In genomic region chr5:145443366-145443765, GRCh38 we compare ENCODE assay signal across 25 cellular contexts.
"Had no signal": no experiment of that assay in that cellular context is flagged by ENCODE, and none has a peak within 500 bp of the region (broad histone marks: within the 10 kb centered on the region; RNA-seq: fewer than 3 reads in every experiment).

No MANE protein-coding gene starts in this region.

- H3K27ac Mint-ChIP-seq: activated CD8-positive, alpha-beta T cell treated with anti-CD3 and anti-CD28 coated beads for 36 hours; activated naive CD4-positive, alpha-beta T cell treated with anti-CD3 and anti-CD28 coated beads for 36 hours; activated naive CD4-positive, alpha-beta T cell treated with anti-CD3 and anti-CD28 coated beads, Interleukin-2, amount 50 U/mL, for 24 hours; activated naive CD8-positive, alpha-beta T cell treated with anti-CD3 and anti-CD28 coated beads for 36 hours; activated naive CD8-positive, alpha-beta T cell treated with anti-CD3 and anti-CD28 coated beads, Interleukin-2, amount 50 U/mL, for 24 hours; activated T-helper 17 cell treated with anti-CD3 and anti-CD28 coated beads, Interleukin-2, amount 50 U/mL, for 72 hours; brain; WTC11 had no signal

- H3K27me3 Mint-ChIP-seq: activated CD8-positive, alpha-beta T cell treated with anti-CD3 and anti-CD28 coated beads for 36 hours; activated naive CD8-positive, alpha-beta T cell treated with anti-CD3 and anti-CD28 coated beads for 36 hours; activated naive CD8-positive, alpha-beta T cell treated with anti-CD3 and anti-CD28 coated beads, Interleukin-2, amount 50 U/mL, for 24 hours; activated T-helper 17 cell treated with anti-CD3 and anti-CD28 coated beads, Interleukin-2, amount 50 U/mL, for 72 hours; brain; central memory CD8-positive, alpha-beta T cell had no signal

- H3K4me3 ChIP-seq: ascending aorta, colonic mucosa, esophagus squamous epithelium, gastroesophageal sphincter, heart right ventricle had no signal

- H3K36me3 Mint-ChIP-seq: activated naive CD4-positive, alpha-beta T cell treated with anti-CD3 and anti-CD28 coated beads, Interleukin-2, amount 50 U/mL, for 24 hours; activated naive CD8-positive, alpha-beta T cell treated with anti-CD3 and anti-CD28 coated beads for 36 hours; brain; WTC11 had no signal

- H3K27me3 ChIP-seq: ascending aorta, colonic mucosa, esophagus squamous epithelium, gastroesophageal sphincter, heart right ventricle had no signal

- H3K4me1 Mint-ChIP-seq: activated naive CD4-positive, alpha-beta T cell treated with anti-CD3 and anti-CD28 coated beads, Interleukin-2, amount 50 U/mL, for 24 hours; activated naive CD8-positive, alpha-beta T cell treated with anti-CD3 and anti-CD28 coated beads for 36 hours; activated naive CD8-positive, alpha-beta T cell treated with anti-CD3 and anti-CD28 coated beads, Interleukin-2, amount 50 U/mL, for 24 hours; activated T-helper 17 cell treated with anti-CD3 and anti-CD28 coated beads, Interleukin-2, amount 50 U/mL, for 72 hours; brain; central memory CD8-positive, alpha-beta T cell had no signal

- DNase-seq: activated CD4-positive, alpha-beta T cell treated with anti-CD3 and anti-CD28 coated beads for 1 hour; activated CD4-positive, alpha-beta T cell treated with anti-CD3 and anti-CD28 coated beads for 48 hours; activated CD4-positive, alpha-beta T cell treated with anti-CD3 and anti-CD28 coated beads, Interleukin-2, amount 50 U/mL, for 1 hour; activated CD4-positive, alpha-beta T cell treated with anti-CD3 and anti-CD28 coated beads, Interleukin-2, amount 50 U/mL, for 48 hours; activated CD8-positive, alpha-beta memory T cell treated with anti-CD3 and anti-CD28 coated beads for 24 hours; activated CD8-positive, alpha-beta T cell treated with anti-CD3 and anti-CD28 coated beads for 36 hours; activated effector memory CD4-positive, alpha-beta T cell treated with anti-CD3 and anti-CD28 coated beads, Interleukin-2, amount 50 U/mL, for 16 hours; activated naive CD4-positive, alpha-beta T cell treated with anti-CD3 and anti-CD28 coated beads for 36 hours; activated naive CD8-positive, alpha-beta T cell treated with anti-CD3 and anti-CD28 coated beads for 36 hours; activated naive CD8-positive, alpha-beta T cell treated with anti-CD3 and anti-CD28 coated beads, Interleukin-2, amount 50 U/mL, for 24 hours; activated T-cell treated with anti-CD3 and anti-CD28 coated beads, Interleukin-2, amount 50 U/mL, for 4 hours; colonic mucosa; effector CD8-positive, alpha-beta T cell; esophagus squamous epithelium; foreskin melanocyte; heart right ventricle; T-helper 2 cell had no signal

- H3K4me3 Mint-ChIP-seq: activated CD8-positive, alpha-beta T cell treated with anti-CD3 and anti-CD28 coated beads for 36 hours; activated naive CD4-positive, alpha-beta T cell treated with anti-CD3 and anti-CD28 coated beads for 36 hours; activated naive CD4-positive, alpha-beta T cell treated with anti-CD3 and anti-CD28 coated beads, Interleukin-2, amount 50 U/mL, for 24 hours; activated naive CD8-positive, alpha-beta T cell treated with anti-CD3 and anti-CD28 coated beads for 36 hours; activated naive CD8-positive, alpha-beta T cell treated with anti-CD3 and anti-CD28 coated beads, Interleukin-2, amount 50 U/mL, for 24 hours; activated T-cell treated with anti-CD3 and anti-CD28 coated beads, Interleukin-2, amount 50 U/mL, for 4 hours; activated T-helper 17 cell treated with anti-CD3 and anti-CD28 coated beads, Interleukin-2, amount 50 U/mL, for 72 hours; brain; central memory CD8-positive, alpha-beta T cell; WTC11 had no signal

- H3K9me3 ChIP-seq: ascending aorta, colonic mucosa, esophagus squamous epithelium had no signal

- H3K27ac ChIP-seq: ascending aorta, colonic mucosa, epithelial cell of prostate, esophagus squamous epithelium, gastroesophageal sphincter, heart right ventricle had no signal

- H3K9me3 Mint-ChIP-seq: activated naive CD4-positive, alpha-beta T cell treated with anti-CD3 and anti-CD28 coated beads, Interleukin-2, amount 50 U/mL, for 24 hours had no signal

- H3K4me1 ChIP-seq: ascending aorta, colonic mucosa, gastroesophageal sphincter, heart right ventricle had no signal

- ATAC-seq: activated CD8-positive, alpha-beta T cell treated with anti-CD3 and anti-CD28 coated beads for 36 hours; activated naive CD8-positive, alpha-beta T cell treated with anti-CD3 and anti-CD28 coated beads, Interleukin-2, amount 50 U/mL, for 24 hours; activated T-cell treated with anti-CD3 and anti-CD28 coated beads, Interleukin-2, amount 50 U/mL, for 4 hours; activated T-helper 17 cell treated with anti-CD3 and anti-CD28 coated beads, Interleukin-2, amount 50 U/mL, for 72 hours; gastroesophageal sphincter; heart right ventricle; WTC11 had no signal

- H3K36me3 ChIP-seq: ascending aorta, colonic mucosa, esophagus squamous epithelium, heart right ventricle had no signal
